ENCODE assay signal across 8 cellular contexts in the genomic region with DNA sequence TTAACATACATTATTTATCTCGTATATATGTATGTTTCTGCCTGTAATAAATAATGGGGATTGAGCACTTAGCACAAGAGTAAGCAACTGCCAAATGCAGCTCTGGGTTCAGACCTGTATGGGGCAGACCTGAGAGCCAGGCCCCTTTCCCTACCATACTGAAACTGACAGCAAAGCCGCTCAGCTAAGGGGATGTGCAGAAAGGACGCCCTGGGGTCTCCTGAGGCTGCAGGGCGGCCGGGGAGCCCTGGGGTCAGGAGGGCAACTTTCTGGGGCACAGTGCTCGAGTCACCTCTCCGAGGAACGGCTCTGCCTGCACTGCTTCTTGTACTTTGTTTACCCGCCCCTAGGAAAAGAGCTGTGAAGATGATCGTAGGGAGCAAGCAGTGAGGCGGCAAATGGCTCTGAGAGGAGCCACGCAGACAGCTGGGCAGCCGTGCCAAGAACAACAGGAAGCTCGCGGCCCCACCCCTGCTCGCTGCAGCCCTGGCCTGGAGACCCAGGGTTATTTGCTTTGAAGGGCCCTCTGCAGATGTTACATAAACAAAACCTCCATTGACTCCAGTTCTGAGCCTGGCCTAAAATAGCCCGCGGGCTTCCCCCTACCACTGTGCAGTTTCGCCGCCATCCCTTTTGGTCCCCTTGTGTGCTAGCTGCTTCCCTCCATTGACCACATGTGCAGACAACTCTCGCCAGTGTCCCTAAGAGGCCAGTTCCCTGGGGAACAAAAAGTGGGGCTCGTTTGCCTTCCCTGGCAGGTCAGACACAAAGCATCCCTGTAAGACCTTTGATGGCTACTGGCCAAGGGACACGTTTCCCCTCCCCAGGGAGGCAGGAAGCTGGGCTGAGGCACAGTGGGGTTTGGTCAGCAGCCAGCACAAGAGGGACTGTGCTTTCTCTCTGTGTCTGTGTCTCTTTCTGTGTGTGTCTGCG.
DNase-seq lines count a peak whose midpoint lies in the region; ATAC-seq and TF ChIP-seq lines count a peak whose summit lies in the region.

No MANE protein-coding gene starts in this region.

- no peak overlapping the region for H3K27ac ChIP-seq in Karpas-422 (ENCODE audit: low read length)
- peak overlapping the region; percentile 82 for H3K27ac ChIP-seq in RWPE1
- H3K27ac ChIP-seq in mesendoderm (ENCODE audit: low read depth, low read length): no peak overlapping the region
- peak overlapping the region; percentile 48 to 52 for H3K27ac ChIP-seq in tibial artery

- H3K9me2 ChIP-seq in Karpas-422 (replicated peaks; ENCODE audit: insufficient read depth, low read length): no peaks in the 10 kb centered on the region

- no peaks in the 10 kb centered on the region for H3K79me1 ChIP-seq in mesendoderm (ENCODE audit: low read length)

- H3K4me3 ChIP-seq in Karpas-422 (ENCODE audit: low read length): peak overlapping the region; percentile 45; the same call in 1 of the 2 replicates
- H3K4me3 ChIP-seq in mesendoderm (ENCODE audit: low read length): no peak overlapping the region
- H3K4me3 ChIP-seq in tibial artery: peak overlapping the region; percentile 23 to 41

- no peaks in the 10 kb centered on the region for H3K36me3 ChIP-seq in Karpas-422 (ENCODE audit: insufficient read depth, low read length)
- H3K36me3 ChIP-seq in mesendoderm (ENCODE audit: control insufficient read depth, insufficient read depth, low read length): no peaks in the 10 kb centered on the region
- H3K36me3 ChIP-seq in tibial artery: no peaks in the 10 kb centered on the region

- H4K5ac ChIP-seq in mesendoderm (ENCODE audit: low read length): no peak overlapping the region

- H3K9me3 ChIP-seq in Karpas-422 (ENCODE audit: low read length) (no peaks in the 10 kb centered on the region), tibial artery (no peaks in the 10 kb centered on the region)

- H2BK5ac ChIP-seq in mesendoderm (ENCODE audit: low read length): no peak overlapping the region

- DNase-seq in activated CD4-positive, alpha-beta T cell treated with anti-CD3 and anti-CD28 coated beads for 36 hours: peak; percentile 14
- DNase-seq in activated CD4-positive, alpha-beta T cell treated with anti-CD3 and anti-CD28 coated beads for 1 hour: no peak
- DNase-seq in H4 (ENCODE audit: low spot score) (peak; percentile 90), Karpas-422 (peak; percentile 51), RWPE1 (ENCODE audit: low spot score) (peak; percentile 49), mesendoderm (no peak), tibial artery (peak; percentile 82 to 87)
- no peak for DNase-seq in effector memory CD8-positive, alpha-beta T cell

- H3K56ac ChIP-seq in mesendoderm (ENCODE audit: low read length): peak overlapping the region; percentile 75

- H2AFZ ChIP-seq in Karpas-422 (ENCODE audit: low read length): peak overlapping the region; percentile 49; the same call in 1 of the 2 replicates

- no peaks in the 10 kb centered on the region for H3K9me3 Mint-ChIP-seq in activated CD4-positive, alpha-beta T cell treated with anti-CD3 and anti-CD28 coated beads for 36 hours (ENCODE audit: low read depth)
- H3K9me3 Mint-ChIP-seq in effector memory CD8-positive, alpha-beta T cell: no peaks in the 10 kb centered on the region

- no peak overlapping the region for H3K23ac ChIP-seq in mesendoderm (ENCODE audit: low read length)

- H2AK5ac ChIP-seq in mesendoderm (ENCODE audit: low read length): no peak overlapping the region

- H3K4ac ChIP-seq in mesendoderm (ENCODE audit: low read depth, low read length): no peak overlapping the region

- H3K9ac ChIP-seq in Karpas-422 (ENCODE audit: low read length) (peak overlapping the region; percentile 32; the same call in 1 of the 2 replicates), mesendoderm (ENCODE audit: low read length) (no peak overlapping the region)

- WGBS in mesendoderm (ENCODE audit: extremely low coverage, insufficient coverage, low lambda C conversion rate): no CpG with 5 or more reads among the region's 24 CpGs

- no peaks in the 10 kb centered on the region for H3K27me3 ChIP-seq in Karpas-422 (ENCODE audit: low read length)
- H3K27me3 ChIP-seq in mesendoderm (ENCODE audit: insufficient read depth, low read length, poor library complexity): no peaks in the 10 kb centered on the region
- H3K27me3 ChIP-seq in tibial artery: no peaks in the 10 kb centered on the region

- no peaks in the 10 kb centered on the region for H3K36me3 Mint-ChIP-seq in activated CD4-positive, alpha-beta T cell treated with anti-CD3 and anti-CD28 coated beads for 36 hours (ENCODE audit: low read depth)
- H3K36me3 Mint-ChIP-seq in effector memory CD8-positive, alpha-beta T cell (ENCODE audit: insufficient read depth): no peaks in the 10 kb centered on the region

- peaks cover 13% of the 10 kb centered on the region for H3K4me1 Mint-ChIP-seq in activated CD4-positive, alpha-beta T cell treated with anti-CD3 and anti-CD28 coated beads for 36 hours
- peaks cover 6 to 7% of the 10 kb centered on the region in 2 donors for H3K4me1 Mint-ChIP-seq in effector memory CD8-positive, alpha-beta T cell (ENCODE audit: low read depth in 2 of 2)

- CTCF ChIA-PET in activated CD4-positive, alpha-beta T cell treated with anti-CD3 and anti-CD28 coated beads for 36 hours (lab: Charles Lee): interaction anchor here (0.5 kb wide), 1 partner anchor 152 kb away, joined by 3 read pairs; no protein-coding TSS in a partner anchor
- CTCF ChIA-PET in RWPE1 (lab: Yijun Ruan, JAX): interaction anchor here (0.6 to 0.7 kb wide), 2 partner anchors 82 to 102 kb away, joined by 3 read pairs; no protein-coding TSS in a partner anchor

- H3K4me1 ChIP-seq in Karpas-422 (ENCODE audit: low read length) (peaks cover 14% of the 10 kb centered on the region), mesendoderm (ENCODE audit: control insufficient read depth, low read depth, low read length) (peaks cover 3% of the 10 kb centered on the region), tibial artery (peaks cover 0 to 24% (median 18%) of the 10 kb centered on the region in 4 donors)

- TF ChIP-seq CTCF in RWPE1 (conservative IDR thresholded peaks at IDR 0.05; ENCODE audit: low read depth) (no peak), tibial artery (IDR thresholded peaks at IDR 0.05) (no peak)

- POLR2A ChIA-PET in activated CD4-positive, alpha-beta T cell treated with anti-CD3 and anti-CD28 coated beads for 36 hours (lab: Charles Lee): interaction anchor here (0.6 kb wide), 1 partner anchor 17 kb away, joined by 7 read pairs; no protein-coding TSS in a partner anchor
- POLR2A ChIA-PET in RWPE1 (lab: Yijun Ruan, JAX; ENCODE audit: low non-redundant PET): interaction anchor here (0.7 kb wide), 1 partner anchor 110 kb away, joined by 3 read pairs; no protein-coding TSS in a partner anchor

- peak overlapping the region; percentile 78 for H3K18ac ChIP-seq in mesendoderm (ENCODE audit: low read length)

- no peak overlapping the region for H3K27ac Mint-ChIP-seq in activated CD4-positive, alpha-beta T cell treated with anti-CD3 and anti-CD28 coated beads for 36 hours
- no peak overlapping the region for H3K27ac Mint-ChIP-seq in effector memory CD8-positive, alpha-beta T cell

- no peak overlapping the region for H2BK120ac ChIP-seq in mesendoderm (ENCODE audit: low read depth, low read length)

- H3K79me2 ChIP-seq in Karpas-422 (ENCODE audit: low read length) (no peaks in the 10 kb centered on the region), mesendoderm (ENCODE audit: control insufficient read depth, insufficient read depth, low read length) (no peaks in the 10 kb centered on the region)

- no peaks in the 10 kb centered on the region for H4K20me1 ChIP-seq in Karpas-422 (ENCODE audit: insufficient read depth, low read depth, low read length)

- H3K4me3 Mint-ChIP-seq in activated CD4-positive, alpha-beta T cell treated with anti-CD3 and anti-CD28 coated beads for 36 hours: peak overlapping the region; percentile 19
- peak overlapping the region; percentile 45 to 62 for H3K4me3 Mint-ChIP-seq in effector memory CD8-positive, alpha-beta T cell

- ATAC-seq in activated CD4-positive, alpha-beta T cell treated with anti-CD3 and anti-CD28 coated beads for 36 hours: no peak
- ATAC-seq in effector memory CD8-positive, alpha-beta T cell (replicated peaks): no peak

- peak overlapping the region; percentile 40 for H3K4me2 ChIP-seq in Karpas-422 (ENCODE audit: low read depth, low read length, poor library complexity, severe bottlenecking)
- no peak overlapping the region for H3K4me2 ChIP-seq in mesendoderm (ENCODE audit: low read length)

- no peak overlapping the region for H4K8ac ChIP-seq in mesendoderm (ENCODE audit: low read depth, low read length)

- peaks cover 20% of the 10 kb centered on the region for H3K27me3 Mint-ChIP-seq in activated CD4-positive, alpha-beta T cell treated with anti-CD3 and anti-CD28 coated beads for 36 hours
- peaks cover 19 to 34% of the 10 kb centered on the region in 2 donors for H3K27me3 Mint-ChIP-seq in effector memory CD8-positive, alpha-beta T cell

- intact Hi-C loops in activated CD4-positive, alpha-beta T cell treated with anti-CD3 and anti-CD28 coated beads for 36 hours (cut with DNase I, micrococcal nuclease): no loop called here
- intact Hi-C loops in tibial artery (cut with DNase I; ENCODE audit: low total_unique reads): no loop called here

- no peak overlapping the region for H2BK15ac ChIP-seq in mesendoderm (replicated peaks; ENCODE audit: low read depth)

Comparison
In these comparisons a context has a peak if more than half of its experiments do, and no peak if none do; other contexts are left out.
1. DNase-seq: peak in activated CD4-positive, alpha-beta T cell treated with anti-CD3 and anti-CD28 coated beads for 36 hours (single experiment), H4 (single experiment), Karpas-422 (single experiment), RWPE1 (single experiment) and tibial artery (2 of 2); none in activated CD4-positive, alpha-beta T cell treated with anti-CD3 and anti-CD28 coated beads for 1 hour (single experiment), effector memory CD8-positive, alpha-beta T cell (0 of 3) and mesendoderm (single experiment).
2. H3K27ac ChIP-seq: peak in RWPE1 (single experiment) and tibial artery (2 of 2); none in Karpas-422 (single experiment) and mesendoderm (single experiment).